In the genomic region with DNA sequence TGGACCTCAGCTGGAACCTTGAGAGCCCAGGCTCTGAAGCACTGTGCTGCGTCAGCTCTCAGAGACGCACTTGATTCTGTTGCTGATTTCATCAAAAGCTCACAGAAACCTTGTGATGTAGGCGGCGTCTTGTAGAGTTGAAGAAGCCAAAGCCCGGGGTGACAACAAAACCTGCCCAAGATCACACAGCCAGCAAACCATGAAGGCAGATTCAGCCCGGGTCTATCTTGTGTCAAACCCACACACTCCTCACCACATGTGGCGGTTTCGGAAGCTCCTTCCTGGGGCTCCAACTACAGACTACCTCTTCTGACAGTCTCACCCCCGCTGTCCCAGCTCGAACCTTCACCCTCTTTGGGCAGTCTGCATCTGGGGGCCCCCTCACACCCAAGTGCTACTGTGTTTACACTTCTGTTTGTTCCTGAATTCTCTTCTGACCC, we compare ENCODE assay signal across 8 cellular contexts. TPM values are rescaled to one million over a fixed set of nuclear protein-coding genes. Genes with fewer than 3 reads are reported as not detected.
DNase-seq lines count a peak whose midpoint lies in the region; ATAC-seq and TF ChIP-seq lines count a peak whose summit lies in the region.

No MANE protein-coding gene starts in this region.

- peak; percentile 77 for DNase-seq in T follicular helper cell (ENCODE audit: low read depth)
- peak; percentile 51 for DNase-seq in activated naive CD8-positive, alpha-beta T cell treated with anti-CD3 and anti-CD28 coated beads, Interleukin-2, amount 50 U/mL, for 16 hours (ENCODE audit: low read depth, low spot score)
- peak; percentile 49 for DNase-seq in stimulated activated CD8-positive, alpha-beta memory T cell treated with anti-CD3 and anti-CD28 coated beads, Interleukin-12 subunit alpha, Interleukin-12 subunit beta, amount 100 ng/mL, for 24 hours (ENCODE audit: extremely low read depth)
- DNase-seq in amniotic stem cell (lab: John Stamatoyannopoulos, UW): no peak
- DNase-seq in esophagus muscularis mucosa (ENCODE audit: extremely low spot score): no peak
- DNase-seq in MG63: no peak

- peaks cover 9 to 61% (median 42%) of the 10 kb centered on the region in 10 experiments; a peak in 19 of 20 replicates for H3K4me1 ChIP-seq in BLaER1 treated with 17β-estradiol and CSF1 and Interleukin-3, amounts not matched to agents 10 nM and 100 nM
- peaks cover 0 to 5% (median 1%) of the 10 kb centered on the region in 4 donors for H3K4me1 ChIP-seq in esophagus muscularis mucosa

- TF ChIP-seq POLR2A in esophagus muscularis mucosa (IDR thresholded peaks at IDR 0.05; ENCODE audit: low read depth): no peak

- H3K4me3 ChIP-seq in BLaER1 treated with 17β-estradiol and CSF1 and Interleukin-3, amounts not matched to agents 10 nM and 100 nM: no peak overlapping the region
- H3K4me3 ChIP-seq in esophagus muscularis mucosa (no peak overlapping the region), MG63 (no peak overlapping the region)

- ATAC-seq in GM21825 (IDR thresholded peaks at IDR 0.05; ENCODE audit: unreplicated experiment): peak; percentile 42

- peak overlapping the region in 7 of 11 experiments; percentile 25 to 58 (median 40); a peak in 12 of 22 replicates for H3K4me2 ChIP-seq in BLaER1 treated with 17β-estradiol and CSF1 and Interleukin-3, amounts not matched to agents 10 nM and 100 nM

- no peaks in the 10 kb centered on the region for H3K36me3 ChIP-seq in BLaER1 treated with 17β-estradiol and CSF1 and Interleukin-3, amounts not matched to agents 10 nM and 100 nM
- no peaks in the 10 kb centered on the region for H3K36me3 ChIP-seq in esophagus muscularis mucosa
- no peaks in the 10 kb centered on the region for H3K36me3 ChIP-seq in MG63

- H3K27me3 ChIP-seq in BLaER1 treated with 17β-estradiol and CSF1 and Interleukin-3, amounts not matched to agents 10 nM and 100 nM: no peaks in the 10 kb centered on the region
- no peaks in the 10 kb centered on the region for H3K27me3 ChIP-seq in esophagus muscularis mucosa
- no peaks in the 10 kb centered on the region for H3K27me3 ChIP-seq in MG63

- no peaks in the 10 kb centered on the region for H4K20me1 ChIP-seq in BLaER1 treated with 17β-estradiol and CSF1 and Interleukin-3, amounts not matched to agents 10 nM and 100 nM

- no peak for TF ChIP-seq CTCF in esophagus muscularis mucosa (IDR thresholded peaks at IDR 0.05)

- TF ChIP-seq EP300 in esophagus muscularis mucosa (IDR thresholded peaks at IDR 0.05): no peak

- 85% methylated on average over 10 of the region's 10 CpGs for WGBS in esophagus muscularis mucosa

- intact Hi-C loops in esophagus muscularis mucosa (cut with DNase I): no loop called here

- no peak overlapping the region for H3K9ac ChIP-seq in BLaER1 treated with 17β-estradiol and CSF1 and Interleukin-3, amounts not matched to agents 10 nM and 100 nM

- no peaks in the 10 kb centered on the region for H3K9me3 ChIP-seq in BLaER1 treated with 17β-estradiol and CSF1 and Interleukin-3, amounts not matched to agents 10 nM and 100 nM (replicated peaks in 1 of 11)
- H3K9me3 ChIP-seq in esophagus muscularis mucosa (no peaks in the 10 kb centered on the region), MG63 (no peaks in the 10 kb centered on the region)

- no peak overlapping the region for H3K27ac ChIP-seq in BLaER1 treated with 17β-estradiol and CSF1 and Interleukin-3, amounts not matched to agents 10 nM and 100 nM
- no peak overlapping the region for H3K27ac ChIP-seq in esophagus muscularis mucosa (replicated peaks in 1 of 4)

RNA-seq across cellular contexts. Expression of a gene that starts 50.4 kb away (rescaled TPM):
- 1 to 10 TPM in 3 of 4 donors, under 1 TPM in 1; 0.92 to 6.8 (median 2.5) TPM for total RNA-seq in esophagus muscularis mucosa
- 6.2 and 6.4 TPM in 2 replicates for total RNA-seq in MG63 (2014; rRNA removed; shearing (Covaris generic); ENCODE audit: low replicate concordance)

Comparison
In these comparisons a context has a peak if more than half of its experiments do, and no peak if none do; other contexts are left out.
1. DNase-seq: peak in T follicular helper cell (single experiment), activated naive CD8-positive, alpha-beta T cell treated with anti-CD3 and anti-CD28 coated beads, Interleukin-2, amount 50 U/mL, for 16 hours (single experiment) and stimulated activated CD8-positive, alpha-beta memory T cell treated with anti-CD3 and anti-CD28 coated beads, Interleukin-12 subunit alpha, Interleukin-12 subunit beta, amount 100 ng/mL, for 24 hours (single experiment); none in amniotic stem cell (single experiment), esophagus muscularis mucosa (single experiment) and MG63 (single experiment).